In genomic region chr14:45658917-45659299, GRCh38 we compare ENCODE assay signal across 19 cellular contexts.
DNase-seq lines count a peak whose midpoint lies in the region; ATAC-seq and TF ChIP-seq lines count a peak whose summit lies in the region.
"Had no signal": no experiment of that assay in that cellular context is flagged by ENCODE, and none has a peak within 500 bp of the region (broad histone marks: within the 10 kb centered on the region; RNA-seq: fewer than 3 reads in every experiment).

No MANE protein-coding gene starts in this region.

- peak overlapping the region; percentile 11; the same call in 1 of the 2 replicates for H3K4me3 ChIP-seq in LNCaP clone FGC (ENCODE audit: low read depth, low read length)
- no peak overlapping the region for H3K4me3 ChIP-seq in tibial nerve

- no peaks in the 10 kb centered on the region for H3K36me3 ChIP-seq in tibial nerve
- H3K36me3 ChIP-seq: BE2C had no signal

- TF ChIP-seq POLR2A in tibial nerve (IDR thresholded peaks at IDR 0.05): no peak

- no peaks in the 10 kb centered on the region for H3K9me3 ChIP-seq in tibial nerve
- H3K9me3 ChIP-seq: BE2C had no signal

- no peak for DNase-seq in LNCaP clone FGC (ENCODE audit: low read depth)
- no peak for DNase-seq in left colon
- DNase-seq in GM10266 (ENCODE audit: extremely low spot score): no peak
- DNase-seq in tibial nerve (ENCODE audit: low spot score in 2 of 2): no peak
- no peak for DNase-seq in posterior vena cava (ENCODE audit: low spot score)
- DNase-seq: ACHN; BE2C; C1 segment of cervical spinal cord; CD4-positive, CD25-positive, alpha-beta regulatory T cell; CD8-positive, alpha-beta memory T cell; COR-L47; GDM1; GOT3; H7; HFFc6; IMR-90 had no signal

- TF ChIP-seq CTCF in LNCaP clone FGC (IDR thresholded peaks at IDR 0.05; ENCODE audit: control insufficient read depth, extremely low read depth, insufficient read depth) (no peak), VCaP (conservative IDR thresholded peaks at IDR 0.05) (no peak), GM10266 (IDR thresholded peaks at IDR 0.05; ENCODE audit: control insufficient read depth, insufficient read depth, low read depth, missing control alignments) (no peak), tibial nerve (IDR thresholded peaks at IDR 0.05) (no peak)

- H3K27ac ChIP-seq in VCaP: peak overlapping the region; percentile 66
- H3K27ac ChIP-seq in tibial nerve: no peak overlapping the region

- 52 to 57% methylated on average over 4 of the region's 4 CpGs for WGBS in tibial nerve, 2 donors

- no peak for TF ChIP-seq EP300 in tibial nerve (IDR thresholded peaks at IDR 0.05)

- intact Hi-C loops in left colon (cut with DNase I, micrococcal nuclease): no loop called here
- intact Hi-C loops in posterior vena cava (cut with DNase I): no loop called here

- H3K27me3 ChIP-seq in tibial nerve: no peaks in the 10 kb centered on the region
- H3K27me3 ChIP-seq: BE2C had no signal

- H3K4me1 ChIP-seq in tibial nerve: no peaks in the 10 kb centered on the region
- H3K4me1 ChIP-seq: BE2C had no signal

- peak; percentile 66 for ATAC-seq in left colon
- no peak for ATAC-seq in GM18498 (IDR thresholded peaks at IDR 0.05; ENCODE audit: unreplicated experiment)
- ATAC-seq: HCT116 had no signal
